ENCODE assay signal across 1 cellular context in genomic region chr6:151763938-151764680, GRCh38.
TF ChIP-seq lines count a peak whose summit lies in the region.

No MANE protein-coding gene starts in this region.

TF ChIP-seq in GM12878, 131 proteins besides CTCF, POLR2A, EP300 and RAD21 (continued from another document):
- TF ChIP-seq, protein P1, sequence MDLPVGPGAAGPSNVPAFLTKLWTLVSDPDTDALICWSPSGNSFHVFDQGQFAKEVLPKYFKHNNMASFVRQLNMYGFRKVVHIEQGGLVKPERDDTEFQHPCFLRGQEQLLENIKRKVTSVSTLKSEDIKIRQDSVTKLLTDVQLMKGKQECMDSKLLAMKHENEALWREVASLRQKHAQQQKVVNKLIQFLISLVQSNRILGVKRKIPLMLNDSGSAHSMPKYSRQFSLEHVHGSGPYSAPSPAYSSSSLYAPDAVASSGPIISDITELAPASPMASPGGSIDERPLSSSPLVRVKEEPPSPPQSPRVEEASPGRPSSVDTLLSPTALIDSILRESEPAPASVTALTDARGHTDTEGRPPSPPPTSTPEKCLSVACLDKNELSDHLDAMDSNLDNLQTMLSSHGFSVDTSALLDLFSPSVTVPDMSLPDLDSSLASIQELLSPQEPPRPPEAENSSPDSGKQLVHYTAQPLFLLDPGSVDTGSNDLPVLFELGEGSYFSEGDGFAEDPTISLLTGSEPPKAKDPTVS (IDR thresholded peaks at IDR 0.05; ENCODE audit: low read depth, low read length), result no peak
